Comparison of ENCODE assay signal across 8 cellular contexts in the genomic region with DNA sequence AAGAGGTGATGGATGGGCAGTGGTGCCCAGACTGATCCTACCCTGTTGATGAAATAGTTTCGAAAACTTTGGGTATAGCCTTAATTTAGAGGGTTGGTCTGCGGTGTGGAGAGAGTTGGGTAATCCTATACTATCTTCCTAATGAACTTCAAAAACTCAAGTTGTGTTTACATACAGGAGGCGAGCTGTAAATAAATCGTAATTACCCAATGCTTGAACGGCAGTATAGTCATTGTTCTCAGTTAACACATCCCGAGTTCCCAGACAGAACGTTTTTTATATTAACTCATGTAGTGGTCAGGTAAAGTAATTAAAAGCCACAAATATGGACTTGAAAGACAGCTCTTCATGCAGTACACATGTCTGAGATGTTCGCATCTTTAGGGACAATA. TPM values are rescaled to one million over a fixed set of nuclear protein-coding genes. Genes with fewer than 3 reads are reported as not detected.
A peak's percentile ranks its signal among the peaks of the same experiment; 100 is the strongest.
DNase-seq lines count a peak whose midpoint lies in the region; ATAC-seq and TF ChIP-seq lines count a peak whose summit lies in the region.

No MANE protein-coding gene starts in this region.

- H3K4me3 ChIP-seq in A673 (ENCODE audit: low read depth, low read length, poor library complexity, severe bottlenecking) (peak overlapping the region; percentile 77), HAP-1 (peak overlapping the region; percentile 74), fibroblast of mammary gland (ENCODE audit: control insufficient read depth, low read depth, low read length) (peak overlapping the region; percentile 70)

- TF ChIP-seq CTCF in A673 (conservative IDR thresholded peaks at IDR 0.05; ENCODE audit: low read depth, low read length), result no peak
- TF ChIP-seq CTCF in fibroblast of mammary gland (conservative IDR thresholded peaks at IDR 0.05; ENCODE audit: control insufficient read depth, insufficient read depth, low read depth, low read length), result no peak

- H3K4me1 ChIP-seq in A673 (ENCODE audit: insufficient read depth, low read length, poor library complexity, severe bottlenecking) (peaks cover 8% of the 10 kb centered on the region), HAP-1 (peaks cover 20% of the 10 kb centered on the region)

- in situ Hi-C loops in HAP-1 (cut with MboI; ENCODE audit: low sequenced_read_pairs), result loop anchor here (25.0 kb wide), 1 partner anchor 1125 kb away; no protein-coding TSS in a partner anchor

- DNase-seq in A673 (ENCODE audit: low spot score), result no peak
- DNase-seq in HAP-1 (ENCODE audit: low spot score in 2 of 2), result peak in 1 of 2 experiments; percentile 12
- DNase-seq in SKM-1 treated with dmso at 0.1 percent for 144 hours (lab: John Stamatoyannopoulos, UW; ENCODE audit: unreplicated experiment), result peak; percentile 44
- DNase-seq in fibroblast of mammary gland (ENCODE audit: low read depth), result peak; percentile 42
- peak; percentile 26 for DNase-seq in pons (ENCODE audit: low spot score)
- DNase-seq in COLO668 (lab: John Stamatoyannopoulos, UW; ENCODE audit: unreplicated experiment), result no peak
- DNase-seq in NCI-H2029 treated with DMSO at 0.1 percent for 48 hours (lab: John Stamatoyannopoulos, UW), result no peak

- ATAC-seq in HG03460 (IDR thresholded peaks at IDR 0.05; ENCODE audit: unreplicated experiment), result no peak

- H3K27me3 ChIP-seq in A673 (replicated peaks; ENCODE audit: insufficient read depth, low read depth, low read length, poor library complexity) (no peaks in the 10 kb centered on the region), HAP-1 (ENCODE audit: low read depth) (no peaks in the 10 kb centered on the region)

- POLR2A ChIA-PET in A673 (lab: Charles Lee; ENCODE audit: low non-redundant PET), result no interaction called here

- peak overlapping the region; percentile 81 for H3K27ac ChIP-seq in A673 (ENCODE audit: low read depth, low read length, poor library complexity, severe bottlenecking)

- CTCF ChIA-PET in A673 (lab: Charles Lee), result interaction anchor here (0.7 to 1.1 kb wide), 2 partner anchors 52 to 81 kb away, joined by 5 to 8 read pairs; no protein-coding TSS in a partner anchor

- TSS peak; percentile 68 for BruUV-seq in A673 (replicated peaks; lab: Mats Ljungman, UMichigan)

- intact Hi-C loops in A673 (cut with micrococcal nuclease; ENCODE audit: unreplicated experiment), result loop anchor here (1.0 to 10.0 kb wide), 4 partner anchors 323 to 1135 kb away; no protein-coding TSS in a partner anchor

- no peaks in the 10 kb centered on the region for H3K36me3 ChIP-seq in A673 (ENCODE audit: insufficient read depth, low read length, poor library complexity, severe bottlenecking)
- no peaks in the 10 kb centered on the region for H3K36me3 ChIP-seq in HAP-1 (replicated peaks)

- H3K9me3 ChIP-seq in A673 (ENCODE audit: low read depth, low read length, poor library complexity, severe bottlenecking), result no peaks in the 10 kb centered on the region
- no peaks in the 10 kb centered on the region for H3K9me3 ChIP-seq in HAP-1

RNA-seq across cellular contexts. Expression of a gene that starts 1.5 kb away (rescaled TPM):
- 94.7 and 95.5 TPM in 2 replicates for total RNA-seq in A673 (2021)

RNA-seq across cellular contexts. Expression of a gene that starts 49.2 kb away (rescaled TPM):
- total RNA-seq in A673 (2021), result 96.8 and 113 TPM in 2 replicates

Comparison
In these comparisons a context has a peak if more than half of its experiments do, and no peak if none do; other contexts are left out.
1. DNase-seq: peak in SKM-1 treated with dmso at 0.1 percent for 144 hours (single experiment), fibroblast of mammary gland (single experiment) and pons (single experiment); none in A673 (single experiment), COLO668 (single experiment) and NCI-H2029 treated with DMSO at 0.1 percent for 48 hours (single experiment).
2. Peak in every context shown above with its lines, with median percentiles within 50 percentile points of each other: H3K4me3 ChIP-seq.